10 cellular contexts compared by ENCODE assay signal in genomic region chr19:45254044-45254531, GRCh38. TPM values are rescaled to one million over a fixed set of nuclear protein-coding genes. Genes with fewer than 3 reads are reported as not detected.
DNase-seq lines count a peak whose midpoint lies in the region; ATAC-seq, FAIRE-seq and TF ChIP-seq lines count a peak whose summit lies in the region.
"Had no signal": no experiment of that assay in that cellular context is flagged by ENCODE, and none has a peak within 500 bp of the region (broad histone marks: within the 10 kb centered on the region; RNA-seq: fewer than 3 reads in every experiment).

No MANE protein-coding gene starts in this region.

- no peak for FAIRE-seq in GM12891 (lab: Jason Lieb, UNC)

- H3K27me3 ChIP-seq in BE2C, result no peaks in the 10 kb centered on the region

- H3K9me3 ChIP-seq in BE2C, result no peaks in the 10 kb centered on the region

- peak overlapping the region; percentile 74 for H3K4me3 Mint-ChIP-seq in activated T-helper 2 cell treated with anti-CD3 and anti-CD28 coated beads, Interferon-gamma antibody, Interleukin-2, Interleukin-4, amounts not matched to agents 10 μg/mL and 5 μg/mL and 100 μg/mL, durations not matched to agents 14 hours and 24 hours and 36 hours (ENCODE audit: low read depth)

- no peak overlapping the region for H3K27ac Mint-ChIP-seq in activated T-helper 2 cell treated with anti-CD3 and anti-CD28 coated beads, Interferon-gamma antibody, Interleukin-2, Interleukin-4, amounts not matched to agents 10 μg/mL and 5 μg/mL and 100 μg/mL, durations not matched to agents 14 hours and 24 hours and 36 hours

- intact Hi-C loops in activated T-helper 2 cell treated with anti-CD3 and anti-CD28 coated beads, Interferon-gamma antibody, Interleukin-2, Interleukin-4, amounts not matched to agents 10 μg/mL and 5 μg/mL and 100 μg/mL, durations not matched to agents 14 hours and 24 hours and 36 hours (cut with micrococcal nuclease), result loop anchor here (5.0 kb wide), 1 partner anchor 223 kb away; no protein-coding TSS in a partner anchor

- H3K36me3 Mint-ChIP-seq in activated T-helper 2 cell treated with anti-CD3 and anti-CD28 coated beads, Interferon-gamma antibody, Interleukin-2, Interleukin-4, amounts not matched to agents 10 μg/mL and 5 μg/mL and 100 μg/mL, durations not matched to agents 14 hours and 24 hours and 36 hours (ENCODE audit: low read depth), result no peaks in the 10 kb centered on the region

- DNase-seq in BE2C (peak; percentile 23), GM12891 (ENCODE audit: insufficient read length, low spot score) (peak; percentile 54), left kidney (ENCODE audit: low read depth, low spot score) (peak; percentile 24), erythroblast (lab: John Stamatoyannopoulos, UW) (no peak), retina (no peak)
- DNase-seq in activated T-helper 2 cell treated with anti-CD3 and anti-CD28 coated beads, Interferon-gamma antibody, Interleukin-2, Interleukin-4, amounts not matched to agents 10 μg/mL and 5 μg/mL and 100 μg/mL, durations not matched to agents 14 hours and 24 hours and 36 hours (ENCODE audit: low spot score), result no peak
- DNase-seq: GDM1 had no signal

- no peak overlapping the region for H3K4me3 ChIP-seq in BE2C (ENCODE audit: low read depth, low read length)

- TF ChIP-seq CTCF in BE2C (IDR thresholded peaks at IDR 0.05; ENCODE audit: low read depth, low read length), result peak; percentile 42

- ATAC-seq in GM18520 (IDR thresholded peaks at IDR 0.05; ENCODE audit: unreplicated experiment) (no peak), GM18505 (IDR thresholded peaks at IDR 0.05; ENCODE audit: unreplicated experiment) (no peak)

- peaks cover 2% of the 10 kb centered on the region for H3K27me3 Mint-ChIP-seq in activated T-helper 2 cell treated with anti-CD3 and anti-CD28 coated beads, Interferon-gamma antibody, Interleukin-2, Interleukin-4, amounts not matched to agents 10 μg/mL and 5 μg/mL and 100 μg/mL, durations not matched to agents 14 hours and 24 hours and 36 hours (ENCODE audit: low read depth)

- H3K9me3 Mint-ChIP-seq in activated T-helper 2 cell treated with anti-CD3 and anti-CD28 coated beads, Interferon-gamma antibody, Interleukin-2, Interleukin-4, amounts not matched to agents 10 μg/mL and 5 μg/mL and 100 μg/mL, durations not matched to agents 14 hours and 24 hours and 36 hours, result no peaks in the 10 kb centered on the region

- TF ChIP-seq POLR2A in GM12891 (IDR thresholded peaks at IDR 0.05; ENCODE audit: low read depth, low read length) (no peak), GM18505 (IDR thresholded peaks at IDR 0.05; ENCODE audit: borderline replicate concordance, extremely low read depth, insufficient read depth, insufficient read length) (no peak), erythroblast (IDR thresholded peaks at IDR 0.05; ENCODE audit: low read length) (no peak)

- H3K4me1 ChIP-seq in BE2C, result no peaks in the 10 kb centered on the region

- H3K4me1 Mint-ChIP-seq in activated T-helper 2 cell treated with anti-CD3 and anti-CD28 coated beads, Interferon-gamma antibody, Interleukin-2, Interleukin-4, amounts not matched to agents 10 μg/mL and 5 μg/mL and 100 μg/mL, durations not matched to agents 14 hours and 24 hours and 36 hours (ENCODE audit: low read depth), result peaks cover 19% of the 10 kb centered on the region

- H3K36me3 ChIP-seq in BE2C, result peaks cover 5% of the 10 kb centered on the region; the same call in 1 of the 2 replicates

TF ChIP-seq in GM12891, 5 proteins besides CTCF, POLR2A, EP300 and RAD21:
- no peak for TF ChIP-seq POU2F2 (IDR thresholded peaks at IDR 0.05; ENCODE audit: low read depth, low read length)
- no peak for TF ChIP-seq SPI1 (IDR thresholded peaks at IDR 0.05; ENCODE audit: low read depth, low read length)
- no peak for TF ChIP-seq PAX5 (IDR thresholded peaks at IDR 0.05; ENCODE audit: insufficient read depth, low read length, severe bottlenecking)
- no peak for TF ChIP-seq TAF1 (IDR thresholded peaks at IDR 0.05; ENCODE audit: low read depth, low read length)
- TF ChIP-seq POLR2AphosphoS5 (IDR thresholded peaks at IDR 0.05; ENCODE audit: low read depth, low read length), result no peak
TF ChIP-seq in GM12891: peak in this region for 0.

RNA-seq across cellular contexts. Expression of gene MARK4, which starts 3.0 kb away (rescaled TPM):
- 43.6 TPM for polyA plus RNA-seq in BE2C (2012; ENCODE audit: insufficient read depth, insufficient read length, low read depth)
- 10.7 TPM for polyA plus RNA-seq in GM12891 (2012; ENCODE audit: low read depth, missing spikeins)
- 25.6 and 28.9 TPM in 2 replicates for total RNA-seq in activated T-helper 2 cell treated with anti-CD3 and anti-CD28 coated beads, Interferon-gamma antibody, Interleukin-2, Interleukin-4, amounts not matched to agents 10 μg/mL and 5 μg/mL and 100 μg/mL, durations not matched to agents 14 hours and 24 hours and 36 hours

RNA-seq across cellular contexts. Expression of gene EXOC3L2, which starts 8.9 kb away (rescaled TPM):
- not detected for polyA plus RNA-seq in BE2C (2012; ENCODE audit: insufficient read depth, insufficient read length, low read depth)
- 0.14 TPM for polyA plus RNA-seq in GM12891 (2012; ENCODE audit: low read depth, missing spikeins)
- not detected in 2 replicates for total RNA-seq in activated T-helper 2 cell treated with anti-CD3 and anti-CD28 coated beads, Interferon-gamma antibody, Interleukin-2, Interleukin-4, amounts not matched to agents 10 μg/mL and 5 μg/mL and 100 μg/mL, durations not matched to agents 14 hours and 24 hours and 36 hours
- total RNA-seq: T-helper 2 cell treated with Interferon-gamma antibody and Interleukin-4, amounts not matched to agents 100 ng/mL and 5 ng/mL, for 36 hours had no signal

Comparison
In these comparisons a context has a peak if more than half of its experiments do, and no peak if none do; other contexts are left out.
1. DNase-seq: peak in BE2C (single experiment), GM12891 (single experiment) and left kidney (single experiment); none in activated T-helper 2 cell treated with anti-CD3 and anti-CD28 coated beads, Interferon-gamma antibody, Interleukin-2, Interleukin-4, amounts not matched to agents 10 μg/mL and 5 μg/mL and 100 μg/mL, durations not matched to agents 14 hours and 24 hours and 36 hours (single experiment), erythroblast (0 of 2) and retina (single experiment).